In the genomic region with DNA sequence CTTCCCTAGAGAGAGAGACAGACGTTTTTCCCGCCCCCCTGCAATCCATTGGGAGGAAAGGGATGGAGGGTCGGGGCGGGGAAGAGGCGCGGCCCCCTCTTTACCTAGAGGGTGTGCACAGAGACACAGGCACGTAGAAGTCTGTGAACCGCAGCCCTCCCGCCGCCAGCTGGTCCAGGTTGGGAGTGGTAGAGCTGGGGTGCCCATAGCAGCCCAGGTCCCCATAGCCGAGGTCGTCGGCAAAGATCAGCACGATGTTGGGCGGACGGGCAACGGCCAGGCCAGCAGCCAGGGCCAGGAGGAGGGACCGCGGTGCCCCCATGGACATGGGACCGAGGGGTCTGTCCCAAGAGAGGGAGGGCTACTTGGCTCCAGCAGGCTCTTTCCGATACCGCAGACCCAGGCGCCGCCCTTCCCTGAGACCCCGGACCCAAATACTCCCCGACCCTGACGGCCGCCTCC, we compare ENCODE assay signal across 8 cellular contexts. TPM values are rescaled to one million over a fixed set of nuclear protein-coding genes. Genes with fewer than 3 reads are reported as not detected.
DNase-seq lines count a peak whose midpoint lies in the region; ATAC-seq and TF ChIP-seq lines count a peak whose summit lies in the region.

No MANE protein-coding gene starts in this region.

- no peaks in the 10 kb centered on the region for H3K36me3 Mint-ChIP-seq in activated T-helper 2 cell treated with anti-CD3 and anti-CD28 coated beads, Interferon-gamma antibody, Interleukin-2, Interleukin-4, amounts not matched to agents 10 μg/mL and 5 μg/mL and 100 μg/mL, durations not matched to agents 14 hours and 24 hours and 36 hours (ENCODE audit: low read depth)

- ATAC-seq in GM18861 (IDR thresholded peaks at IDR 0.05; ENCODE audit: unreplicated experiment) (peak; percentile 11), HG03135 (IDR thresholded peaks at IDR 0.05; ENCODE audit: unreplicated experiment) (peak; percentile 20), gastrocnemius medialis (peak; percentile 8 to 30)
- ATAC-seq in activated CD4-positive, CD25-positive, alpha-beta regulatory T cell treated with anti-CD3 and anti-CD28 coated beads, Interleukin-2, amount 50 U/mL, for 24 hours: no peak

- peak overlapping the region; percentile 93 for H3K27ac ChIP-seq in left ventricle myocardium inferior (replicated peaks)
- peak overlapping the region; percentile 82 to 87 (median 83) for H3K27ac ChIP-seq in gastrocnemius medialis

- H3K36me3 ChIP-seq in left ventricle myocardium inferior (peaks cover 10% of the 10 kb centered on the region), gastrocnemius medialis (no peaks in the 10 kb centered on the region)

- H3K4me3 ChIP-seq in left ventricle myocardium inferior: peak overlapping the region; percentile 92
- H3K4me3 ChIP-seq in gastrocnemius medialis: peak overlapping the region; percentile 84 to 91 (median 88)

- H3K9me3 ChIP-seq in left ventricle myocardium inferior (replicated peaks): no peaks in the 10 kb centered on the region
- no peaks in the 10 kb centered on the region for H3K9me3 ChIP-seq in gastrocnemius medialis

- H3K27me3 Mint-ChIP-seq in activated T-helper 2 cell treated with anti-CD3 and anti-CD28 coated beads, Interferon-gamma antibody, Interleukin-2, Interleukin-4, amounts not matched to agents 10 μg/mL and 5 μg/mL and 100 μg/mL, durations not matched to agents 14 hours and 24 hours and 36 hours (ENCODE audit: low read depth): no peaks in the 10 kb centered on the region

- DNase-seq in activated T-helper 2 cell treated with anti-CD3 and anti-CD28 coated beads, Interferon-gamma antibody, Interleukin-2, Interleukin-4, amounts not matched to agents 10 μg/mL and 5 μg/mL and 100 μg/mL, durations not matched to agents 14 hours and 24 hours and 36 hours (ENCODE audit: low spot score): no peak
- DNase-seq in left ventricle myocardium inferior (no peak), gastrocnemius medialis (no peak), hippocampal formation (lab: John Stamatoyannopoulos, UW) (no peak), OCI-M2 (lab: John Stamatoyannopoulos, UW; ENCODE audit: unreplicated experiment) (no peak)

- H3K4me1 ChIP-seq in left ventricle myocardium inferior: peaks cover 31% of the 10 kb centered on the region
- peaks cover 13 to 21% of the 10 kb centered on the region in 2 donors for H3K4me1 ChIP-seq in gastrocnemius medialis

- peak overlapping the region; percentile 81 for H3K4me3 Mint-ChIP-seq in activated T-helper 2 cell treated with anti-CD3 and anti-CD28 coated beads, Interferon-gamma antibody, Interleukin-2, Interleukin-4, amounts not matched to agents 10 μg/mL and 5 μg/mL and 100 μg/mL, durations not matched to agents 14 hours and 24 hours and 36 hours (ENCODE audit: low read depth)

- no peaks in the 10 kb centered on the region for H3K27me3 ChIP-seq in left ventricle myocardium inferior (ENCODE audit: low read depth)
- no peaks in the 10 kb centered on the region for H3K27me3 ChIP-seq in gastrocnemius medialis

- in situ Hi-C loops in gastrocnemius medialis (cut with MboI; ENCODE audit: low sequenced_read_pairs in 4 of 4): no loop called here

- no peaks in the 10 kb centered on the region for H3K9me3 Mint-ChIP-seq in activated T-helper 2 cell treated with anti-CD3 and anti-CD28 coated beads, Interferon-gamma antibody, Interleukin-2, Interleukin-4, amounts not matched to agents 10 μg/mL and 5 μg/mL and 100 μg/mL, durations not matched to agents 14 hours and 24 hours and 36 hours

- TF ChIP-seq POLR2A in gastrocnemius medialis (IDR thresholded peaks at IDR 0.05): no peak

- peaks cover 19% of the 10 kb centered on the region for H3K4me1 Mint-ChIP-seq in activated T-helper 2 cell treated with anti-CD3 and anti-CD28 coated beads, Interferon-gamma antibody, Interleukin-2, Interleukin-4, amounts not matched to agents 10 μg/mL and 5 μg/mL and 100 μg/mL, durations not matched to agents 14 hours and 24 hours and 36 hours (ENCODE audit: low read depth)

- intact Hi-C loops in activated T-helper 2 cell treated with anti-CD3 and anti-CD28 coated beads, Interferon-gamma antibody, Interleukin-2, Interleukin-4, amounts not matched to agents 10 μg/mL and 5 μg/mL and 100 μg/mL, durations not matched to agents 14 hours and 24 hours and 36 hours (cut with micrococcal nuclease): loop anchor here (5.0 kb wide), 1 partner anchor 65 kb away; no protein-coding TSS in a partner anchor
- intact Hi-C loops in left ventricle myocardium inferior (cut with micrococcal nuclease): no loop called here
- intact Hi-C loops in gastrocnemius medialis (cut with DNase I; ENCODE audit: low total_unique reads): loop anchor here (5.0 kb wide), 1 partner anchor 100 kb away; the partner anchor contains the start of gene SCO2

- TF ChIP-seq CTCF in left ventricle myocardium inferior (IDR thresholded peaks at IDR 0.05; ENCODE audit: borderline replicate concordance): no peak
- no peak for TF ChIP-seq CTCF in gastrocnemius medialis (IDR thresholded peaks at IDR 0.05 in 4 of 5, conservative IDR thresholded peaks at IDR 0.05 in 1 of 5)

- H3K27ac Mint-ChIP-seq in activated T-helper 2 cell treated with anti-CD3 and anti-CD28 coated beads, Interferon-gamma antibody, Interleukin-2, Interleukin-4, amounts not matched to agents 10 μg/mL and 5 μg/mL and 100 μg/mL, durations not matched to agents 14 hours and 24 hours and 36 hours: peak overlapping the region; percentile 7

RNA-seq across cellular contexts. Expression of gene ARSA, which starts 0.5 kb away (rescaled TPM):
- 25.0 TPM in 2 replicates for total RNA-seq in activated T-helper 2 cell treated with anti-CD3 and anti-CD28 coated beads, Interferon-gamma antibody, Interleukin-2, Interleukin-4, amounts not matched to agents 10 μg/mL and 5 μg/mL and 100 μg/mL, durations not matched to agents 14 hours and 24 hours and 36 hours
- total RNA-seq in left ventricle myocardium inferior (23.5 TPM), gastrocnemius medialis (10 to 100 TPM in 2 of 4 donors, 1 to 10 TPM in 2; 8.8 to 17.8 (median 10.2) TPM)

RNA-seq across cellular contexts. Expression of gene MAPK8IP2, which starts 26.9 kb away (rescaled TPM):
- total RNA-seq in activated T-helper 2 cell treated with anti-CD3 and anti-CD28 coated beads, Interferon-gamma antibody, Interleukin-2, Interleukin-4, amounts not matched to agents 10 μg/mL and 5 μg/mL and 100 μg/mL, durations not matched to agents 14 hours and 24 hours and 36 hours: 0.09 and 0.16 TPM in 2 replicates
- 0.33 TPM for total RNA-seq in left ventricle myocardium inferior
- total RNA-seq in gastrocnemius medialis: under 1 TPM; 0.39 to 0.85 (median 0.47) TPM

RNA-seq across cellular contexts. Expression of gene CHKB, which starts 44.8 kb away (rescaled TPM):
- 86.1 and 90.9 TPM in 2 replicates for total RNA-seq in activated T-helper 2 cell treated with anti-CD3 and anti-CD28 coated beads, Interferon-gamma antibody, Interleukin-2, Interleukin-4, amounts not matched to agents 10 μg/mL and 5 μg/mL and 100 μg/mL, durations not matched to agents 14 hours and 24 hours and 36 hours
- 36.0 TPM for total RNA-seq in left ventricle myocardium inferior
- total RNA-seq in gastrocnemius medialis: 10 to 100 TPM; 10.8 to 39.7 (median 24.4) TPM

RNA-seq across cellular contexts. Expression of gene SHANK3, which starts 45.1 kb away (rescaled TPM):
- total RNA-seq in activated T-helper 2 cell treated with anti-CD3 and anti-CD28 coated beads, Interferon-gamma antibody, Interleukin-2, Interleukin-4, amounts not matched to agents 10 μg/mL and 5 μg/mL and 100 μg/mL, durations not matched to agents 14 hours and 24 hours and 36 hours: 0.16 and 0.25 TPM in 2 replicates
- total RNA-seq in left ventricle myocardium inferior (23.1 TPM), gastrocnemius medialis (1 to 10 TPM; 3.8 to 9.8 (median 5.1) TPM)

RNA-seq across cellular contexts. Expression of gene CPT1B, which starts 49.3 kb away (rescaled TPM):
- 68.2 and 74.3 TPM in 2 replicates for total RNA-seq in activated T-helper 2 cell treated with anti-CD3 and anti-CD28 coated beads, Interferon-gamma antibody, Interleukin-2, Interleukin-4, amounts not matched to agents 10 μg/mL and 5 μg/mL and 100 μg/mL, durations not matched to agents 14 hours and 24 hours and 36 hours
- total RNA-seq in left ventricle myocardium inferior (394 TPM), gastrocnemius medialis (100 to 1,000 TPM in 1 of 4 donors, 10 to 100 TPM in 3; 53.4 to 134 (median 63.7) TPM)

Comparison
In these comparisons a context has a peak if more than half of its experiments do, and no peak if none do; other contexts are left out.
1. ATAC-seq: peak in GM18861 (single experiment), HG03135 (single experiment) and gastrocnemius medialis (2 of 2); none in activated CD4-positive, CD25-positive, alpha-beta regulatory T cell treated with anti-CD3 and anti-CD28 coated beads, Interleukin-2, amount 50 U/mL, for 24 hours (0 of 2).